Comparison of ENCODE assay signal across 8 cellular contexts in the genomic region with DNA sequence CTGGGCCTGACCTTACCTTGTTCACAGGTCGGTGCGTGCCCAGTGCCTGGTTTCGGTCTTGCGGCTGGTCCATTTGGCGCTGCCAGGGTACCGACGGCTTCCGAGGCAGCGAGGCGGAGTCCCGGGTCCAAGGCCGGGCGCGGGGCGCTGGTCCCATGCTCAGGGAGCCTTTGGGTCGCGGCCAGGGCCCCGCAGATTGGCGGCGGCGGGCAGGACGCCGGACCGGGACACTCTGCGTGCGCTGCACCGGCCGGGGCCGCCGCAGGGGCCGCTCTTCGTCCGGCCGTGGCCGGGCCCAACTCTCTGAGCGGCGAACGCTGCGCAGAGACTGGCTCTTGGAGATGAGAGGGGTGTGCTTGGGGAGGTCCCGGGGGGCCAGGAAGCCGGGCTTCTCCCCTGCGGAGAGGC.
DNase-seq lines count a peak whose midpoint lies in the region; ATAC-seq and TF ChIP-seq lines count a peak whose summit lies in the region.
"Had no signal": no experiment of that assay in that cellular context is flagged by ENCODE, and none has a peak within 500 bp of the region (broad histone marks: within the 10 kb centered on the region; RNA-seq: fewer than 3 reads in every experiment).

No MANE protein-coding gene starts in this region.

- no peaks in the 10 kb centered on the region for H3K36me3 ChIP-seq in tibial artery

- DNase-seq in astrocyte of the spinal cord (ENCODE audit: low read depth, low spot score) (no peak), iPS-NIHi7 (ENCODE audit: extremely low spot score) (peak; percentile 65), tibial artery (no peak), GM19240 (ENCODE audit: insufficient read length, low spot score) (no peak), amniotic stem cell (lab: John Stamatoyannopoulos, UW) (no peak)
- DNase-seq: activated T-cell treated with anti-CD3 and anti-CD28 coated beads, Interleukin-2, amount 50 U/mL, for 4 hours; kidney glomerular epithelial cell had no signal

- H3K27me3 ChIP-seq in tibial artery = peaks cover 4 to 44% of the 10 kb centered on the region in 2 donors

- TF ChIP-seq CTCF in astrocyte of the spinal cord (IDR thresholded peaks at IDR 0.05; ENCODE audit: low read depth, low read length) (no peak), tibial artery (IDR thresholded peaks at IDR 0.05) (peak in 1 of 2 experiments; percentile 27)

- H3K9me3 ChIP-seq in tibial artery = no peaks in the 10 kb centered on the region

- no peak for ATAC-seq in GM19455 (IDR thresholded peaks at IDR 0.05; ENCODE audit: unreplicated experiment)
- ATAC-seq: activated T-cell treated with anti-CD3 and anti-CD28 coated beads, Interleukin-2, amount 50 U/mL, for 4 hours had no signal

- H3K4me3 ChIP-seq in astrocyte of the spinal cord (ENCODE audit: low read depth, low read length) = peak overlapping the region; percentile 30
- peak overlapping the region; percentile 54 for H3K4me3 ChIP-seq in tibial artery

- intact Hi-C loops in tibial artery (cut with DNase I; ENCODE audit: low total_unique reads) = loop anchor here (5.0 kb wide), 1 partner anchor 99 kb away; no protein-coding TSS in a partner anchor

- peak overlapping the region; percentile 39 to 75 for H3K27ac ChIP-seq in tibial artery

- in situ Hi-C loops in astrocyte of the spinal cord (cut with HindIII; ENCODE audit: low sequenced_read_pairs) = no loop called here

- H3K4me1 ChIP-seq in tibial artery = peaks cover 0 to 52% (median 44%) of the 10 kb centered on the region in 4 donors
